ENCODE assay signal across 16 cellular contexts in the genomic region with DNA sequence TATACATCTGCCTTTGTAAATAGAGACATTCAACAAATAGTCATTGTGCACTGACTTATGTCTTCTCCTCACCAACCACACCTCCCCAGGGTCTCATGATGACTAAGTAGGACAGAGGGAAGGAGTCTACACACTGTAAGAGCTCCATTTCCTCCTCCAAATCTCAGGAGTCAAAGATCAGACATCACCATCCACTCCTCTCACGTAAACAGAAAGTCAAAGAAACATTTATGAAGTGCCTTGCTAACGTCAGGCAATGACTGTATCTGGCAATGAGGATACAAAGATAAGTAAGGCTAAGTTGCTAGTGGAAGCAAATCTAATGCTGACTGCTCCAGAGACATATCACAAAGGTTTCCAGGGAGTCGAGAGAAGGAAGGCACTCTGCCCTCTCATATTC.
DNase-seq lines count a peak whose midpoint lies in the region; ATAC-seq and TF ChIP-seq lines count a peak whose summit lies in the region.
"Had no signal": no experiment of that assay in that cellular context is flagged by ENCODE, and none has a peak within 500 bp of the region (broad histone marks: within the 10 kb centered on the region; RNA-seq: fewer than 3 reads in every experiment).

No MANE protein-coding gene starts in this region.

- ATAC-seq in HG03432 (IDR thresholded peaks at IDR 0.05; ENCODE audit: unreplicated experiment) (peak; percentile 46), left colon (peak; percentile 85), HG03469 (IDR thresholded peaks at IDR 0.05; ENCODE audit: unreplicated experiment) (no peak), GM21367 (IDR thresholded peaks at IDR 0.05; ENCODE audit: unreplicated experiment) (no peak)
- ATAC-seq: T-helper 17 cell, upper lobe of right lung had no signal

- no peak for TF ChIP-seq CTCF in cardiac fibroblast (IDR thresholded peaks at IDR 0.05; ENCODE audit: low read depth, low read length)

- intact Hi-C loops in left colon (cut with DNase I, micrococcal nuclease): loop anchor here in 1 of 2 donors (10.0 kb wide), 1 partner anchor 88 kb away; a partner anchor contains a TSS

- no peak overlapping the region for H3K4me3 ChIP-seq in cardiac fibroblast (replicated peaks in 1 of 2; ENCODE audit: low read depth in 2 of 2, low read length in 2 of 2)
- H3K4me3 ChIP-seq: upper lobe of right lung had no signal

- DNase-seq in AG08395 (ENCODE audit: low spot score) (peak; percentile 7), cardiac fibroblast (ENCODE audit: low read depth in 2 of 2) (peak; percentile 88 to 92), left colon (peak in 1 of 2 donors; percentile 44), NOMO-1 treated with DMSO at 0.1 percent for 48 hours (lab: John Stamatoyannopoulos, UW; ENCODE audit: unreplicated experiment) (no peak), NCI-H2196 treated with DMSO at 0.1 percent for 48 hours (lab: John Stamatoyannopoulos, UW; ENCODE audit: unreplicated experiment) (no peak)
- DNase-seq: DMS79 treated with DMSO at 0.1 percent for 48 hours, endodermal cell, hypothalamus, MV-4-11, NCI-H2227 treated with DMSO at 0.1 percent for 48 hours, occipital lobe, T-helper 17 cell, upper lobe of right lung had no signal

Comparison
In these comparisons a context has a peak if more than half of its experiments do, and no peak if none do; other contexts are left out.
1. DNase-seq: peak in AG08395 (single experiment) and cardiac fibroblast (2 of 2); none in NOMO-1 treated with DMSO at 0.1 percent for 48 hours (single experiment) and NCI-H2196 treated with DMSO at 0.1 percent for 48 hours (single experiment).
2. ATAC-seq: peak in HG03432 (single experiment) and left colon (single experiment); none in HG03469 (single experiment) and GM21367 (single experiment).